Comparison of ENCODE assay signal across 8 cellular contexts in the genomic region with DNA sequence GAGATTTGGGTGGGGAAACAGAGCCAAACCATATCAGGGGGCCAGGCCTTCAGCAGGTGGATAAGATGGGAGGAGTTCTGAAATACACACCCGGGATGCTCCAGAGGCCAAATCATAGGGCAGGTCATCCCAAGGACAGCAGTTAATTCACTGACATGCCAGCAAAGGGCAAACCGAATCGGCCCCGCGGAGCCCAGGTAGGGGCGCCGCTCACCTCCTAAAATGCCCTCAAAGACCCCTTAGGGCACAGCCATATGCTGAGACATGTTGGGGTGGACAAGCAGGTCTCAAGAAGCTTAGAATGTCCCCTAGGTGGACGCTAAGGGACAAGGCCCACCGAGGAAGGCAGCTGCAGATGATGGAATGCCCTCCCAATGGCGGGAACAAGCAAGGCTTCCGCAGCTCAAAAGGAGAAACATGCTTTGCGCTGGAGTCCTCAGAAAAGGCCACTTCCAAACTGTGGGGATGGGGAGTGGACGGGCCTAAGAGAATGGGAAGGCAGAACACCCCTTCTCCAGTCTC.
DNase-seq lines count a peak whose midpoint lies in the region; ATAC-seq, FAIRE-seq and TF ChIP-seq lines count a peak whose summit lies in the region.

No MANE protein-coding gene starts in this region.

- intact Hi-C loops in A673 (cut with micrococcal nuclease; ENCODE audit: unreplicated experiment): no loop called here
- intact Hi-C loops in naive thymus-derived CD4-positive, alpha-beta T cell (cut with micrococcal nuclease): loop anchor here in 1 of 2 donors (5.0 kb wide), 2 partner anchors 197 to 198 kb away; no protein-coding TSS in a partner anchor

- peaks cover 0 to 4% (median 0%) of the 10 kb centered on the region in 11 donors for H3K9me3 Mint-ChIP-seq in naive thymus-derived CD4-positive, alpha-beta T cell

- H3K36me3 Mint-ChIP-seq in naive thymus-derived CD4-positive, alpha-beta T cell: peaks cover 0 to 27% (median 4%) of the 10 kb centered on the region in 5 donors

- peaks cover 44 to 73% (median 61%) of the 10 kb centered on the region in 7 donors for H3K4me1 Mint-ChIP-seq in naive thymus-derived CD4-positive, alpha-beta T cell

- peaks cover 5% of the 10 kb centered on the region for H3K4me1 ChIP-seq in A673 (ENCODE audit: insufficient read depth, low read length, poor library complexity, severe bottlenecking)
- peaks cover 22% of the 10 kb centered on the region for H3K4me1 ChIP-seq in HUES6 (ENCODE audit: control insufficient read depth, insufficient read depth, low read length)
- peaks cover 11% of the 10 kb centered on the region for H3K4me1 ChIP-seq in ectodermal cell (ENCODE audit: control insufficient read depth, insufficient read depth, low read length)
- H3K4me1 ChIP-seq in naive thymus-derived CD4-positive, alpha-beta T cell (ENCODE audit: control insufficient read depth in 2 of 2, insufficient read depth in 2 of 2, low read length in 2 of 2): peaks cover 33 to 39% of the 10 kb centered on the region in 2 donors

- DNase-seq in A673 (ENCODE audit: low spot score): no peak
- peak in 1 of 9 donors; percentile 7 for DNase-seq in naive thymus-derived CD4-positive, alpha-beta T cell
- DNase-seq in NCI-H2196 treated with DMSO at 0.1 percent for 48 hours (lab: John Stamatoyannopoulos, UW; ENCODE audit: unreplicated experiment): no peak
- DNase-seq in RCC 7860 (ENCODE audit: low spot score): no peak
- no peak for DNase-seq in stimulated activated CD4-positive, alpha-beta T cell treated with anti-CD3 and anti-CD28 coated beads, Interleukin-12 subunit alpha, Interleukin-12 subunit beta, amount 100 ng/mL, for 4 hours
- no peak for DNase-seq in anterior cingulate cortex (lab: John Stamatoyannopoulos, UW)

- H3K4me3 ChIP-seq in A673 (ENCODE audit: low read depth, low read length, poor library complexity, severe bottlenecking) (peak overlapping the region; percentile 51), HUES6 (ENCODE audit: low read depth, low read length) (peak overlapping the region; percentile 71), ectodermal cell (ENCODE audit: insufficient read depth, low read depth, low read length) (peak overlapping the region; percentile 39)
- H3K4me3 ChIP-seq in naive thymus-derived CD4-positive, alpha-beta T cell (ENCODE audit: low read length): peak overlapping the region; percentile 61

- no peak overlapping the region for H3K27ac ChIP-seq in A673 (ENCODE audit: low read depth, low read length, poor library complexity, severe bottlenecking)
- H3K27ac ChIP-seq in HUES6 (ENCODE audit: low read depth, low read length): no peak overlapping the region
- H3K27ac ChIP-seq in ectodermal cell (ENCODE audit: insufficient read depth, low read depth, low read length, poor library complexity, severe bottlenecking): no peak overlapping the region
- peak overlapping the region; percentile 72 for H3K27ac ChIP-seq in naive thymus-derived CD4-positive, alpha-beta T cell (ENCODE audit: low read depth, low read length)

- peak overlapping the region; percentile 71 to 91 (median 84) for H3K4me3 Mint-ChIP-seq in naive thymus-derived CD4-positive, alpha-beta T cell

- no peak for ATAC-seq in naive thymus-derived CD4-positive, alpha-beta T cell

- H3K36me3 ChIP-seq in A673 (ENCODE audit: insufficient read depth, low read length, poor library complexity, severe bottlenecking) (no peaks in the 10 kb centered on the region), HUES6 (ENCODE audit: control insufficient read depth, insufficient read depth, low read length) (no peaks in the 10 kb centered on the region), ectodermal cell (ENCODE audit: control insufficient read depth, insufficient read depth, low read length) (no peaks in the 10 kb centered on the region)
- no peaks in the 10 kb centered on the region for H3K36me3 ChIP-seq in naive thymus-derived CD4-positive, alpha-beta T cell (ENCODE audit: control insufficient read depth in 2 of 3, insufficient read depth in 3 of 3, low read length in 3 of 3)

- FAIRE-seq in RCC 7860 (lab: Jason Lieb, UNC): no peak

- H3K9ac ChIP-seq in HUES6 (ENCODE audit: low read length): peak overlapping the region; percentile 77

- peak overlapping the region; percentile 38 to 97 (median 64) for H3K27ac Mint-ChIP-seq in naive thymus-derived CD4-positive, alpha-beta T cell

- no peak for TF ChIP-seq CTCF in A673 (conservative IDR thresholded peaks at IDR 0.05; ENCODE audit: low read depth, low read length)

- POLR2A ChIA-PET in A673 (lab: Charles Lee; ENCODE audit: low non-redundant PET): no interaction called here
- POLR2A ChIA-PET in naive thymus-derived CD4-positive, alpha-beta T cell (lab: Charles Lee): no interaction called here

- 46 to 48% methylated on average over 13 of the region's 13 CpGs for WGBS in ectodermal cell, 2 experiments

- BruUV-seq in A673 (replicated peaks; lab: Mats Ljungman, UMichigan): no TSS peak

- CTCF ChIA-PET in A673 (lab: Charles Lee): no interaction called here
- CTCF ChIA-PET in naive thymus-derived CD4-positive, alpha-beta T cell (lab: Charles Lee): no interaction called here

- no peaks in the 10 kb centered on the region for H3K9me3 ChIP-seq in A673 (ENCODE audit: low read depth, low read length, poor library complexity, severe bottlenecking)
- no peaks in the 10 kb centered on the region for H3K9me3 ChIP-seq in HUES6 (ENCODE audit: control insufficient read depth, insufficient read depth, low read depth, low read length)
- no peaks in the 10 kb centered on the region for H3K9me3 ChIP-seq in ectodermal cell (ENCODE audit: control insufficient read depth, low read length)
- H3K9me3 ChIP-seq in naive thymus-derived CD4-positive, alpha-beta T cell (ENCODE audit: control insufficient read depth in 2 of 3, low read length in 3 of 3): no peaks in the 10 kb centered on the region

- H3K27me3 ChIP-seq in A673 (replicated peaks; ENCODE audit: insufficient read depth, low read depth, low read length, poor library complexity) (peaks cover 26% of the 10 kb centered on the region), HUES6 (ENCODE audit: control insufficient read depth, insufficient read depth, low read length) (peaks cover 63% of the 10 kb centered on the region), ectodermal cell (ENCODE audit: control insufficient read depth, insufficient read depth, low read length, poor library complexity, severe bottlenecking) (peaks cover 63% of the 10 kb centered on the region)
- no peaks in the 10 kb centered on the region for H3K27me3 ChIP-seq in naive thymus-derived CD4-positive, alpha-beta T cell (ENCODE audit: control insufficient read depth in 2 of 2, insufficient read depth in 2 of 2, low read length in 2 of 2)

- H3K27me3 Mint-ChIP-seq in naive thymus-derived CD4-positive, alpha-beta T cell: peaks cover 0 to 25% (median 0%) of the 10 kb centered on the region in 5 donors
